ENCODE assay signal across 2 cellular contexts in the genomic region with DNA sequence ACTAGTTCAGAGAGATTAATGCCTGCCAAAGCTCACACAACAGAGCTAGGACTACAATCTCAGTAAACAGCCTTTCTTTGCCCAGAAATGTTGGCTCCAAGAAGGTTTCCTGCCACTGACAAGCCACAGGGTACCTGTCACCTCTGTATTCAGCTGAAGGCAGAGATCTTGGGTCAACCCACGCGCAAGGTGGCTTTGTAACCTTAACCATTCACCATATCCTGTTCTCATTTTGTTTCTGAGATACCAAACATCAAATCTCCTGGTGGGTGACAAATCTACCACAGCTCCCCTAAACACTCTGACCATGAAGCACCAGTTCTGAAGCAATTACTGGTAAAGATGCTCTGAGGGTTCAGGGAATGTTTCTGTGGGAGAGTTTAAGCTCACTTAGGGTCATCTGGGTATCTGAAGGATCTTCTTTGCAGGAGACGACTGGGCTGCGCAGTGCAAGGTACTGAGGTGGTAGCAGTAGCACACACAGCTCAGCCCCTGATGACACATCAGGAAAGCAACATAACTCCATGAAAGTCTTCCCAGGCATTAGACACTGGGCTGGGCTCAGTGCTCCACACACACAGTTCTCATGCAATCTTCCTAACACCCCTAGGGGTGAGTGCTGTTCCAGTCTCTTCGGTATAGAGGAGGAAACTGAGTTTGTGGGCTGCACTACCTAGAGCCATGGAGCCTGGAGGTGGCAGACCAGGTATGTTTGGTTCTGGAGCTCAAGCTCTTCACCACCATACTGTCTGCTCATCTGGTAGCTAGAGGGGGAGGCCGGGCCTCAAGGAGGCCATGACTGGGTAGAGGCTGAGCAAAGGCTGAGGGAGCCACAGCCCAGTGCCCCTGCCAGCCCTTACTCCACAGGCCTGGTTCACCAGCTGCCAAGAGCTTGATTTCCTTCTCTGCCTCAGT.
TF ChIP-seq lines count a peak whose summit lies in the region.

No MANE protein-coding gene starts in this region.

TF ChIP-seq in SK-N-SH, 30 proteins besides CTCF, POLR2A, EP300 and RAD21:
- TF ChIP-seq, protein P1, sequence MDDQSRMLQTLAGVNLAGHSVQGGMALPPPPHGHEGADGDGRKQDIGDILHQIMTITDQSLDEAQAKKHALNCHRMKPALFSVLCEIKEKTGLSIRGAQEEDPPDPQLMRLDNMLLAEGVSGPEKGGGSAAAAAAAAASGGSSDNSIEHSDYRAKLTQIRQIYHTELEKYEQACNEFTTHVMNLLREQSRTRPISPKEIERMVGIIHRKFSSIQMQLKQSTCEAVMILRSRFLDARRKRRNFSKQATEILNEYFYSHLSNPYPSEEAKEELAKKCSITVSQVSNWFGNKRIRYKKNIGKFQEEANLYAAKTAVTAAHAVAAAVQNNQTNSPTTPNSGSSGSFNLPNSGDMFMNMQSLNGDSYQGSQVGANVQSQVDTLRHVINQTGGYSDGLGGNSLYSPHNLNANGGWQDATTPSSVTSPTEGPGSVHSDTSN (IDR thresholded peaks at IDR 0.05): no peak
- TF ChIP-seq RXRA (IDR thresholded peaks at IDR 0.05; ENCODE audit: borderline replicate concordance, low read depth) (no peak), JUND (IDR thresholded peaks at IDR 0.05) (no peak), FOSL2 (IDR thresholded peaks at IDR 0.05; ENCODE audit: borderline replicate concordance, low read depth) (no peak), TCF12 (IDR thresholded peaks at IDR 0.05) (no peak), SIN3A (IDR thresholded peaks at IDR 0.05; ENCODE audit: borderline replicate concordance, low read depth, low read length) (no peak), NFIC (IDR thresholded peaks at IDR 0.05; ENCODE audit: borderline replicate concordance) (no peak), YY1 (IDR thresholded peaks at IDR 0.05; ENCODE audit: low read depth) (no peak)
- TF ChIP-seq, protein P2, sequence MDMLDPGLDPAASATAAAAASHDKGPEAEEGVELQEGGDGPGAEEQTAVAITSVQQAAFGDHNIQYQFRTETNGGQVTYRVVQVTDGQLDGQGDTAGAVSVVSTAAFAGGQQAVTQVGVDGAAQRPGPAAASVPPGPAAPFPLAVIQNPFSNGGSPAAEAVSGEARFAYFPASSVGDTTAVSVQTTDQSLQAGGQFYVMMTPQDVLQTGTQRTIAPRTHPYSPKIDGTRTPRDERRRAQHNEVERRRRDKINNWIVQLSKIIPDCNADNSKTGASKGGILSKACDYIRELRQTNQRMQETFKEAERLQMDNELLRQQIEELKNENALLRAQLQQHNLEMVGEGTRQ (IDR thresholded peaks at IDR 0.05; ENCODE audit: borderline replicate concordance, low read depth, low read length): no peak

TF ChIP-seq in HepG2, 621 proteins besides CTCF, POLR2A, EP300 and RAD21:
- no peak for TF ChIP-seq HNRNPLL (IDR thresholded peaks at IDR 0.05; ENCODE audit: low read depth, low read length, poor library complexity, severe bottlenecking)
- no peak for TF ChIP-seq XBP1 (CRISPR knock-in tag; IDR thresholded peaks at IDR 0.05)
- no peak for TF ChIP-seq ZNF383 (CRISPR knock-in tag; IDR thresholded peaks at IDR 0.05; ENCODE audit: borderline replicate concordance)
- TF ChIP-seq, protein P3, sequence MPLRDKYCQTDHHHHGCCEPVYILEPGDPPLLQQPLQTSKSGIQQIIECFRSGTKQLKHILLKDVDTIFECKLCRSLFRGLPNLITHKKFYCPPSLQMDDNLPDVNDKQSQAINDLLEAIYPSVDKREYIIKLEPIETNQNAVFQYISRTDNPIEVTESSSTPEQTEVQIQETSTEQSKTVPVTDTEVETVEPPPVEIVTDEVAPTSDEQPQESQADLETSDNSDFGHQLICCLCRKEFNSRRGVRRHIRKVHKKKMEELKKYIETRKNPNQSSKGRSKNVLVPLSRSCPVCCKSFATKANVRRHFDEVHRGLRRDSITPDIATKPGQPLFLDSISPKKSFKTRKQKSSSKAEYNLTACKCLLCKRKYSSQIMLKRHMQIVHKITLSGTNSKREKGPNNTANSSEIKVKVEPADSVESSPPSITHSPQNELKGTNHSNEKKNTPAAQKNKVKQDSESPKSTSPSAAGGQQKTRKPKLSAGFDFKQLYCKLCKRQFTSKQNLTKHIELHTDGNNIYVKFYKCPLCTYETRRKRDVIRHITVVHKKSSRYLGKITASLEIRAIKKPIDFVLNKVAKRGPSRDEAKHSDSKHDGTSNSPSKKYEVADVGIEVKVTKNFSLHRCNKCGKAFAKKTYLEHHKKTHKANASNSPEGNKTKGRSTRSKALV (CRISPR knock-in tag; IDR thresholded peaks at IDR 0.05): no peak
- TF ChIP-seq ZBTB1 (CRISPR knock-in tag; IDR thresholded peaks at IDR 0.05; ENCODE audit: borderline replicate concordance): no peak
- TF ChIP-seq ZNF367 (CRISPR knock-in tag; IDR thresholded peaks at IDR 0.05; ENCODE audit: borderline replicate concordance): no peak
- TF ChIP-seq ZNF772 (CRISPR knock-in tag; IDR thresholded peaks at IDR 0.05): no peak
- TF ChIP-seq RFXAP (CRISPR knock-in tag; IDR thresholded peaks at IDR 0.05; ENCODE audit: borderline replicate concordance): no peak
- no peak for TF ChIP-seq CREBL2 (CRISPR knock-in tag; IDR thresholded peaks at IDR 0.05; ENCODE audit: borderline replicate concordance)
- no peak for TF ChIP-seq TFDP2 (CRISPR knock-in tag; IDR thresholded peaks at IDR 0.05)
- no peak for TF ChIP-seq DR1 (CRISPR knock-in tag; IDR thresholded peaks at IDR 0.05)
- TF ChIP-seq ZBTB40 (IDR thresholded peaks at IDR 0.05): no peak
- TF ChIP-seq ZBTB40 (CRISPR knock-in tag; IDR thresholded peaks at IDR 0.05): no peak
- no peak for TF ChIP-seq SOX5 (CRISPR knock-in tag; IDR thresholded peaks at IDR 0.05; ENCODE audit: borderline replicate concordance)
